ENCODE assay signal across 35 cellular contexts in the genomic region with DNA sequence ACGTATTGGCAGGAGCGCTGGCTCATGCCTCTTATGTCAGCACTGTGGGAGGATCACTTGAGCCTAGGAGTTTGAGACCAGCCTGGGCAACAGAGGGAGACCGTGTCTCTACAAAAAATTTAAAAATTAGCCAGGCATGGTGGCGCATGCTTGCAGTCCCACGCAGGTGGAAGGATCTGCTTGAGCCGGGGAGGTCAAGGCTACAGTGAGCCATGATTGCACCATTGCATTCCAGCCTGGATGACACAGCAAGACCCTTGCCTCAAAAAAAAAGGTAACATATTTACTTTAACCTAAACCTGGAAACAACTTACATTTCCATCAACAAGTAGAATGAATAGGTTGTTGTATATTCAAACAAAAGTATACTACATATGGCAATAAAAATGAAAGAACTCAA.
DNase-seq lines count a peak whose midpoint lies in the region; ATAC-seq, FAIRE-seq and TF ChIP-seq lines count a peak whose summit lies in the region.
"Had no signal": no experiment of that assay in that cellular context is flagged by ENCODE, and none has a peak within 500 bp of the region (broad histone marks: within the 10 kb centered on the region; RNA-seq: fewer than 3 reads in every experiment).

No MANE protein-coding gene starts in this region.

- peaks cover 7% of the 10 kb centered on the region; the same call in 1 of the 2 replicates for H3K4me1 ChIP-seq in HepG2 (ENCODE audit: insufficient read depth, low read length)
- no peaks in the 10 kb centered on the region for H3K4me1 ChIP-seq in right lobe of liver
- no peaks in the 10 kb centered on the region for H3K4me1 ChIP-seq in GM23338 (ENCODE audit: insufficient read depth)
- no peaks in the 10 kb centered on the region for H3K4me1 ChIP-seq in esophagus muscularis mucosa
- H3K4me1 ChIP-seq in testis, result no peaks in the 10 kb centered on the region
- H3K4me1 ChIP-seq: A549; BE2C; BLaER1; BLaER1 treated with 17β-estradiol and CSF1 and Interleukin-3, amounts not matched to agents 10 nM and 100 nM; Caco-2 had no signal

- no peak for TF ChIP-seq RAD21 in HepG2 (CRISPR knock-in tag; IDR thresholded peaks at IDR 0.05)

- no peak overlapping the region for H3K9ac ChIP-seq in HepG2 (ENCODE audit: insufficient read depth, low read depth, low read length)
- H3K9ac ChIP-seq: BLaER1; BLaER1 treated with 17β-estradiol and CSF1 and Interleukin-3, amounts not matched to agents 10 nM and 100 nM had no signal

- H3K4me2 ChIP-seq in HepG2 (ENCODE audit: low read depth, low read length) (no peak overlapping the region), GM23338 (no peak overlapping the region)
- H3K4me2 ChIP-seq: A549; BLaER1; BLaER1 treated with 17β-estradiol and CSF1 and Interleukin-3, amounts not matched to agents 10 nM and 100 nM had no signal

- no peaks in the 10 kb centered on the region for H3K9me2 ChIP-seq in GM23338 (ENCODE audit: insufficient read depth)

- intact Hi-C loops in HepG2 (cut with micrococcal nuclease; ENCODE audit: unreplicated experiment), result no loop called here
- intact Hi-C loops in right lobe of liver (cut with DNase I), result no loop called here
- intact Hi-C loops in esophagus muscularis mucosa (cut with DNase I), result no loop called here
- intact Hi-C loops in testis (cut with DNase I; ENCODE audit: low total_unique reads), result no loop called here

- FAIRE-seq in HepG2 (lab: Jason Lieb, UNC), result no peak
- FAIRE-seq: A204.1, A549, D721Med had no signal

- DNase-seq in HepG2 (ENCODE audit: low spot score) (peak; percentile 11), right lobe of liver (no peak), GM23338 (ENCODE audit: low spot score) (no peak), esophagus muscularis mucosa (ENCODE audit: extremely low spot score) (peak; percentile 19), testis (no peak)
- DNase-seq: 8988T; ACHN; AML-193; BE2C; C1 segment of cervical spinal cord; Caco-2; Calu3; CD4-positive, alpha-beta memory T cell; CD4-positive, alpha-beta T cell; CD4-positive, CD25-positive, alpha-beta regulatory T cell; CD8-positive, alpha-beta memory T cell; CD8-positive, alpha-beta T cell; COR-L47; DMS 273 treated with DMSO at 0.1 percent for 48 hours; DMS153; DMS53; DMS79; DMS79 treated with DMSO at 0.1 percent for 48 hours; DND-41; EL had no signal

- no peak for TF ChIP-seq POLR2A in HepG2 (IDR thresholded peaks at IDR 0.05; ENCODE audit: insufficient read depth in 1 of 2, low read depth in 2 of 2, low read length in 2 of 2)
- no peak for TF ChIP-seq POLR2A in right lobe of liver (IDR thresholded peaks at IDR 0.05)
- TF ChIP-seq POLR2A in esophagus muscularis mucosa (IDR thresholded peaks at IDR 0.05; ENCODE audit: low read depth), result no peak
- TF ChIP-seq POLR2A in testis (IDR thresholded peaks at IDR 0.05), result no peak

- H3K4me3 ChIP-seq in HepG2 (replicated peaks in 1 of 3; ENCODE audit: insufficient read depth in 1 of 3, low read depth in 2 of 3, low read length in 3 of 3) (no peak overlapping the region), right lobe of liver (no peak overlapping the region), GM23338 (no peak overlapping the region), esophagus muscularis mucosa (no peak overlapping the region), testis (no peak overlapping the region)
- H3K4me3 ChIP-seq: A549; BLaER1; BLaER1 treated with 17β-estradiol and CSF1 and Interleukin-3, amounts not matched to agents 10 nM and 100 nM had no signal

- H3K9me3 Mint-ChIP-seq in GM23338, result peaks cover 3% of the 10 kb centered on the region; the same call in 1 of the 3 replicates
- H3K9me3 Mint-ChIP-seq: CD4-positive, alpha-beta T cell had no signal

- no peaks in the 10 kb centered on the region for H3K79me2 ChIP-seq in HepG2 (ENCODE audit: insufficient read depth, low read length)
- H3K79me2 ChIP-seq in GM23338 (replicated peaks; ENCODE audit: insufficient read depth), result no peaks in the 10 kb centered on the region; the same call in 1 of the 2 replicates

- H3K27me3 Mint-ChIP-seq in GM23338 (ENCODE audit: insufficient read depth, low read depth, poor library complexity), result no peaks in the 10 kb centered on the region
- H3K27me3 Mint-ChIP-seq: B cell; CD4-positive, alpha-beta memory T cell; CD4-positive, alpha-beta T cell; CD4-positive, CD25-positive, alpha-beta regulatory T cell; CD8-positive, alpha-beta memory T cell had no signal

- H3K36me3 ChIP-seq in HepG2 (replicated peaks in 1 of 2; ENCODE audit: control insufficient read depth in 1 of 2, insufficient read depth in 2 of 2, low read length in 2 of 2) (peaks cover 10 to 40% of the 10 kb centered on the region in 2 experiments; a peak in 3 of 5 replicates), right lobe of liver (peaks cover 0 to 27% (median 10%) of the 10 kb centered on the region in 4 donors), GM23338 (ENCODE audit: insufficient read depth) (peaks cover 30% of the 10 kb centered on the region), esophagus muscularis mucosa (peaks cover 26 to 91% (median 66%) of the 10 kb centered on the region in 4 donors), testis (ENCODE audit: low read depth, missing control alignments) (no peaks in the 10 kb centered on the region)

- 79% methylated on average over 6 of the region's 6 CpGs for WGBS in HepG2 (ENCODE audit: low lambda C conversion rate)
- 96% methylated on average over 5 of the region's 6 CpGs for WGBS in right lobe of liver (ENCODE audit: insufficient coverage, low coverage, low lambda C conversion rate, missing lambda C conversion rate)
- 100% methylated on average over 6 of the region's 6 CpGs for WGBS in esophagus muscularis mucosa
- 96 to 98% methylated on average over 6 of the region's 6 CpGs for WGBS in testis, 2 donors

- H4K20me1 ChIP-seq in HepG2 (ENCODE audit: insufficient read depth, low read length) (no peaks in the 10 kb centered on the region), GM23338 (replicated peaks; ENCODE audit: insufficient read depth) (peaks cover 3% of the 10 kb centered on the region; the same call in 1 of the 2 replicates)
- H4K20me1 ChIP-seq: BLaER1; BLaER1 treated with 17β-estradiol and CSF1 and Interleukin-3, amounts not matched to agents 10 nM and 100 nM had no signal

- TF ChIP-seq CTCF in HepG2 (CRISPR knock-in tag; IDR thresholded peaks at IDR 0.05), result no peak
- no peak for TF ChIP-seq CTCF in right lobe of liver (IDR thresholded peaks at IDR 0.05)
- no peak for TF ChIP-seq CTCF in GM23338 (conservative IDR thresholded peaks at IDR 0.05; ENCODE audit: low read depth in 2 of 2)
- TF ChIP-seq CTCF in esophagus muscularis mucosa (IDR thresholded peaks at IDR 0.05), result no peak
- no peak for TF ChIP-seq CTCF in testis (IDR thresholded peaks at IDR 0.05)

- peak overlapping the region; percentile 50; the same call in 1 of the 2 replicates for H3K27ac Mint-ChIP-seq in GM23338
- H3K27ac Mint-ChIP-seq: B cell; CD4-positive, alpha-beta memory T cell; CD4-positive, alpha-beta T cell; CD4-positive, CD25-positive, alpha-beta regulatory T cell; CD8-positive, alpha-beta memory T cell; CD8-positive, alpha-beta T cell had no signal

- ATAC-seq in HepG2 (peak; percentile 52), right lobe of liver (no peak), GM23338 (no peak), HG03469 (IDR thresholded peaks at IDR 0.05; ENCODE audit: unreplicated experiment) (no peak)
- ATAC-seq: A549; CD8-positive, alpha-beta T cell had no signal

- H3K4me1 Mint-ChIP-seq in GM23338, result no peaks in the 10 kb centered on the region
- H3K4me1 Mint-ChIP-seq: B cell; CD14-positive monocyte; CD4-positive, alpha-beta memory T cell; CD4-positive, CD25-positive, alpha-beta regulatory T cell had no signal

- H3K27me3 ChIP-seq in HepG2 (ENCODE audit: control insufficient read depth in 1 of 2, insufficient read depth in 2 of 2, low read length in 2 of 2), result no peaks in the 10 kb centered on the region
- no peaks in the 10 kb centered on the region for H3K27me3 ChIP-seq in right lobe of liver
- H3K27me3 ChIP-seq in GM23338 (ENCODE audit: insufficient read depth), result no peaks in the 10 kb centered on the region
- no peaks in the 10 kb centered on the region for H3K27me3 ChIP-seq in esophagus muscularis mucosa
- H3K27me3 ChIP-seq in testis, result no peaks in the 10 kb centered on the region
- H3K27me3 ChIP-seq: BE2C; BLaER1; BLaER1 treated with 17β-estradiol and CSF1 and Interleukin-3, amounts not matched to agents 10 nM and 100 nM had no signal

- TF ChIP-seq EP300 in HepG2 (IDR thresholded peaks at IDR 0.05; ENCODE audit: low read depth in 2 of 2, low read length in 2 of 2) (no peak), HepG2 (CRISPR knock-in tag; IDR thresholded peaks at IDR 0.05; ENCODE audit: borderline replicate concordance) (no peak), esophagus muscularis mucosa (IDR thresholded peaks at IDR 0.05) (no peak)

- no peak overlapping the region for H3K4me3 Mint-ChIP-seq in GM23338
- H3K4me3 Mint-ChIP-seq: B cell; CD14-positive monocyte; CD4-positive, alpha-beta memory T cell; CD4-positive, alpha-beta T cell; CD4-positive, CD25-positive, alpha-beta regulatory T cell; CD8-positive, alpha-beta memory T cell; CD8-positive, alpha-beta T cell had no signal

- H3F3A ChIP-seq in GM23338 (replicated peaks; ENCODE audit: low read depth), result no peaks in the 10 kb centered on the region

- BruUV-seq in HepG2 (replicated peaks; lab: Mats Ljungman, UMichigan), result no TSS peak

- no peak overlapping the region for H3K27ac ChIP-seq in HepG2 (ENCODE audit: extremely low read length, insufficient read depth, low read length)
- no peak overlapping the region for H3K27ac ChIP-seq in right lobe of liver
- H3K27ac ChIP-seq in GM23338 (ENCODE audit: low read depth), result no peak overlapping the region
- H3K27ac ChIP-seq in esophagus muscularis mucosa (replicated peaks in 1 of 4), result no peak overlapping the region
- H3K27ac ChIP-seq in testis, result no peak overlapping the region
- H3K27ac ChIP-seq: 22Rv1; A549; BLaER1; BLaER1 treated with 17β-estradiol and CSF1 and Interleukin-3, amounts not matched to agents 10 nM and 100 nM; C4-2B had no signal

- in situ Hi-C loops in HepG2 (cut with HindIII; ENCODE audit: extremely low pct_ligation_motif_present, low pct_unique_long_range_greater_than_20kb), result no loop called here

- no peak overlapping the region for H2AFZ ChIP-seq in HepG2 (ENCODE audit: low read length)
- no peak overlapping the region for H2AFZ ChIP-seq in GM23338

- H3K36me3 Mint-ChIP-seq in GM23338 (ENCODE audit: low read depth), result peaks cover 74% of the 10 kb centered on the region

- H3K9me3 ChIP-seq in HepG2 (ENCODE audit: low read length) (no peaks in the 10 kb centered on the region), right lobe of liver (no peaks in the 10 kb centered on the region), esophagus muscularis mucosa (no peaks in the 10 kb centered on the region), testis (no peaks in the 10 kb centered on the region)
- H3K9me3 ChIP-seq: BE2C, Caco-2 had no signal

- POLR2A ChIA-PET in HepG2 (lab: Yijun Ruan, JAX), result no interaction called here

- CTCF ChIA-PET in HepG2 (lab: Yijun Ruan, JAX; ENCODE audit: low intra/inter-chr PET ratio, low total read pairs), result no interaction called here

TF ChIP-seq in HepG2, 621 proteins besides CTCF, POLR2A, EP300 and RAD21 (continues in another document):
- TF ChIP-seq NR2F1 (CRISPR knock-in tag; IDR thresholded peaks at IDR 0.05) (peak in 1 of 2 experiments; percentile 53; a peak in 1 of 4 replicates), FOSL2 (CRISPR knock-in tag; IDR thresholded peaks at IDR 0.05) (peak; percentile 76)

TF ChIP-seq in GM23338, 12 proteins besides CTCF, POLR2A, EP300 and RAD21 (continues in another document):
- TF ChIP-seq ZNF114 (CRISPR knock-in tag; IDR thresholded peaks at IDR 0.05) (no peak), EZH2 (IDR thresholded peaks at IDR 0.05; ENCODE audit: low read depth, unreplicated experiment) (no peak)

Comparison
In these comparisons a context has a peak if more than half of its experiments do, and no peak if none do; other contexts are left out.
1. DNase-seq: peak in HepG2 (single experiment) and esophagus muscularis mucosa (single experiment); none in right lobe of liver (0 of 3), GM23338 (single experiment) and testis (single experiment).